Comparison of ENCODE assay signal across 22 cellular contexts in the genomic region with DNA sequence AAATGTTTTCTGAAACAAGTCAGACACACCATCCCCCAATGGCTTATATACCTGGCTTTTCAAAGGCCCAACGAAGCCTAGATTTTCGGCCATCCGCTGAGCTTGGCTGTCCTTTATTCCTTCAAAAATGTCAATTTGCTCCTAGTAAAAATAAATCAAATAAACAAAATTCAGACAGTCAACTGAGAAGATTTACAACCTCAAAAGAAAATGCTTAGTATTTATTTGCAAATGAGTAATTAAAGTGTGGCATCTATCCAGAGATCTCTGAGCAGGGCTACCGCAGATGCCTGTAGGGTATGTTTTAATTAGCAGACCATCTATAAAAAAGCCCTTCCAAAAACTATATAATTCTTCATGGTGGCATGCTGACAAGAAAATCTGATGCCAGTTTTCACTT.
A peak's percentile ranks its signal among the peaks of the same experiment; 100 is the strongest.
DNase-seq lines count a peak whose midpoint lies in the region; ATAC-seq and TF ChIP-seq lines count a peak whose summit lies in the region.
"Had no signal": no experiment of that assay in that cellular context is flagged by ENCODE, and none has a peak within 500 bp of the region (broad histone marks: within the 10 kb centered on the region; RNA-seq: fewer than 3 reads in every experiment).

No MANE protein-coding gene starts in this region.

- no peak overlapping the region for H3K4me3 ChIP-seq in LNCaP clone FGC (ENCODE audit: low read depth, low read length)
- H3K4me3 ChIP-seq: Peyer's patch had no signal

- ATAC-seq in GM19035 (IDR thresholded peaks at IDR 0.05; ENCODE audit: unreplicated experiment): no peak
- ATAC-seq in HG03025 (IDR thresholded peaks at IDR 0.05; ENCODE audit: low FRiP score, unreplicated experiment): no peak
- ATAC-seq in HG02623 (IDR thresholded peaks at IDR 0.05; ENCODE audit: unreplicated experiment): no peak
- ATAC-seq: CD8-positive, alpha-beta T cell had no signal

- peak overlapping the region; percentile 67 for H3K27ac ChIP-seq in VCaP
- H3K27ac ChIP-seq: Peyer's patch had no signal

- TF ChIP-seq CTCF in LNCaP clone FGC (IDR thresholded peaks at IDR 0.05; ENCODE audit: control insufficient read depth, extremely low read depth, insufficient read depth) (no peak), VCaP (conservative IDR thresholded peaks at IDR 0.05) (no peak)

- DNase-seq in NCI-H2171 treated with DMSO at 0.1 percent for 48 hours (lab: John Stamatoyannopoulos, UW) (peak; percentile 9), NCI-H2171 (lab: John Stamatoyannopoulos, UW) (no peak), LNCaP clone FGC (ENCODE audit: low read depth) (peak; percentile 71), NCI-H1694 (lab: John Stamatoyannopoulos, UW) (peak; percentile 71)
- DNase-seq: AML-193; C1 segment of cervical spinal cord; Calu3; CD8-positive, alpha-beta T cell; DMS53; HFFc6; KG1; NCI-H1436; NCI-H2029; NCI-H510A; NCI-H748 treated with DMSO at 0.1 percent for 48 hours; Peyer's patch; T-helper 1 cell; T-helper 9 cell had no signal
